23 cellular contexts compared by ENCODE assay signal in genomic region chr17:10744509-10745000, GRCh38. TPM values are rescaled to one million over a fixed set of nuclear protein-coding genes. Genes with fewer than 3 reads are reported as not detected.
DNase-seq lines count a peak whose midpoint lies in the region; ATAC-seq, FAIRE-seq and TF ChIP-seq lines count a peak whose summit lies in the region.
"Had no signal": no experiment of that assay in that cellular context is flagged by ENCODE, and none has a peak within 500 bp of the region (broad histone marks: within the 10 kb centered on the region; RNA-seq: fewer than 3 reads in every experiment).

No MANE protein-coding gene starts in this region.

- TF ChIP-seq POLR2A in HepG2 (IDR thresholded peaks at IDR 0.05; ENCODE audit: insufficient read depth in 1 of 2, low read depth in 2 of 2, low read length in 2 of 2), result no peak

- H3K9ac ChIP-seq in HepG2 (ENCODE audit: insufficient read depth, low read depth, low read length), result no peak overlapping the region

- no peak for ATAC-seq in activated naive CD8-positive, alpha-beta T cell treated with anti-CD3 and anti-CD28 coated beads, Interleukin-2, amount 50 U/mL, for 24 hours
- ATAC-seq in SK-N-SH treated with all-trans-retinoic acid at 6 μM for 48 hours (no peak), HepG2 (peak; percentile 88), left cardiac atrium (no peak), HG02642 (IDR thresholded peaks at IDR 0.05; ENCODE audit: poor library complexity, unreplicated experiment) (no peak), HG03175 (IDR thresholded peaks at IDR 0.05; ENCODE audit: unreplicated experiment) (no peak)

- no peaks in the 10 kb centered on the region for H3K9me3 ChIP-seq in HepG2 (ENCODE audit: low read length)

- DNase-seq in activated naive CD8-positive, alpha-beta T cell treated with anti-CD3 and anti-CD28 coated beads, Interleukin-2, amount 50 U/mL, for 24 hours, result no peak
- DNase-seq in HepG2 (ENCODE audit: low spot score) (peak; percentile 75), type B pancreatic cell (ENCODE audit: extremely low spot score, unreplicated experiment) (no peak), left cardiac atrium (no peak)
- DNase-seq: activated T-cell treated with anti-CD3 and anti-CD28 coated beads, Interleukin-2, amount 50 U/mL, for 24 hours; amniotic stem cell; Calu3; caudate nucleus; HCEC 1CT; MV-4-11; NCI-H2029 treated with DMSO at 0.1 percent for 48 hours; NCI-H524; SHP77 treated with DMSO at 0.1 percent for 48 hours; stimulated activated CD4-positive, alpha-beta T cell treated with anti-CD3 and anti-CD28 coated beads, Interleukin-1b, Interleukin-23, amount 100 ng/mL, for 48 hours had no signal

- intact Hi-C loops in HepG2 (cut with micrococcal nuclease; ENCODE audit: unreplicated experiment) (no loop called here), left cardiac atrium (cut with DNase I) (no loop called here)

- BruUV-seq in HepG2 (replicated peaks; lab: Mats Ljungman, UMichigan), result no TSS peak

- H4K20me1 ChIP-seq in HepG2 (ENCODE audit: insufficient read depth, low read length), result no peaks in the 10 kb centered on the region

- H3K9me3 Mint-ChIP-seq in activated naive CD8-positive, alpha-beta T cell (ENCODE audit: low read depth), result no peaks in the 10 kb centered on the region
- no peaks in the 10 kb centered on the region for H3K9me3 Mint-ChIP-seq in activated naive CD8-positive, alpha-beta T cell treated with anti-CD3 and anti-CD28 coated beads, Interleukin-2, amount 50 U/mL, for 24 hours
- H3K9me3 Mint-ChIP-seq in type B pancreatic cell, result no peaks in the 10 kb centered on the region
- H3K9me3 Mint-ChIP-seq: activated T-cell treated with anti-CD3 and anti-CD28 coated beads, Interleukin-2, amount 50 U/mL, for 24 hours; IgD-negative memory B cell had no signal

- TF ChIP-seq RAD21 in HepG2 (CRISPR knock-in tag; IDR thresholded peaks at IDR 0.05), result no peak

- no peaks in the 10 kb centered on the region for H3K36me3 ChIP-seq in HepG2 (replicated peaks in 1 of 2; ENCODE audit: control insufficient read depth in 1 of 2, insufficient read depth in 2 of 2, low read length in 2 of 2)

- peak; percentile 23 for FAIRE-seq in HepG2 (lab: Jason Lieb, UNC)

- H2AFZ ChIP-seq in HepG2 (ENCODE audit: low read length), result no peak overlapping the region

- POLR2A ChIA-PET in HepG2 (lab: Yijun Ruan, JAX), result no interaction called here

- no peaks in the 10 kb centered on the region for H3K27me3 Mint-ChIP-seq in activated naive CD8-positive, alpha-beta T cell
- H3K27me3 Mint-ChIP-seq in activated naive CD8-positive, alpha-beta T cell treated with anti-CD3 and anti-CD28 coated beads, Interleukin-2, amount 50 U/mL, for 24 hours, result no peaks in the 10 kb centered on the region
- peaks cover 23% of the 10 kb centered on the region for H3K27me3 Mint-ChIP-seq in type B pancreatic cell
- H3K27me3 Mint-ChIP-seq: activated T-cell treated with anti-CD3 and anti-CD28 coated beads, Interleukin-2, amount 50 U/mL, for 24 hours had no signal

- CTCF ChIA-PET in HepG2 (lab: Yijun Ruan, JAX; ENCODE audit: low intra/inter-chr PET ratio, low total read pairs), result no interaction called here

- H3K4me2 ChIP-seq in HepG2 (ENCODE audit: low read depth, low read length), result no peak overlapping the region

- under 1% methylated on average over 7 of the region's 7 CpGs for WGBS in HepG2 (ENCODE audit: low lambda C conversion rate)

- no peaks in the 10 kb centered on the region for H3K79me2 ChIP-seq in HepG2 (ENCODE audit: insufficient read depth, low read length)

- H3K36me3 Mint-ChIP-seq in activated naive CD8-positive, alpha-beta T cell, result no peaks in the 10 kb centered on the region
- no peaks in the 10 kb centered on the region for H3K36me3 Mint-ChIP-seq in activated naive CD8-positive, alpha-beta T cell treated with anti-CD3 and anti-CD28 coated beads, Interleukin-2, amount 50 U/mL, for 24 hours (ENCODE audit: low read depth)
- no peaks in the 10 kb centered on the region for H3K36me3 Mint-ChIP-seq in type B pancreatic cell
- H3K36me3 Mint-ChIP-seq: IgD-negative memory B cell had no signal

- peak overlapping the region; percentile 65 for H3K4me3 Mint-ChIP-seq in activated naive CD8-positive, alpha-beta T cell
- no peak overlapping the region for H3K4me3 Mint-ChIP-seq in activated naive CD8-positive, alpha-beta T cell treated with anti-CD3 and anti-CD28 coated beads, Interleukin-2, amount 50 U/mL, for 24 hours
- peak overlapping the region; percentile 54 for H3K4me3 Mint-ChIP-seq in type B pancreatic cell
- H3K4me3 Mint-ChIP-seq: activated T-cell treated with anti-CD3 and anti-CD28 coated beads, Interleukin-2, amount 50 U/mL, for 24 hours; IgD-negative memory B cell had no signal

- no peak for TF ChIP-seq CTCF in HepG2 (CRISPR knock-in tag; IDR thresholded peaks at IDR 0.05)
- no peak for TF ChIP-seq CTCF in type B pancreatic cell (conservative IDR thresholded peaks at IDR 0.05)

- no peak overlapping the region for H3K27ac ChIP-seq in HepG2 (ENCODE audit: extremely low read length, insufficient read depth, low read length)
- H3K27ac ChIP-seq: HL-60 had no signal

- in situ Hi-C loops in HepG2 (cut with HindIII; ENCODE audit: extremely low pct_ligation_motif_present, low pct_unique_long_range_greater_than_20kb), result no loop called here

- H3K27me3 ChIP-seq in HepG2 (ENCODE audit: control insufficient read depth in 1 of 2, insufficient read depth in 2 of 2, low read length in 2 of 2), result peaks cover 0 to 11% of the 10 kb centered on the region in 2 experiments; a peak in 1 of 5 replicates

- no peak overlapping the region for H3K4me3 ChIP-seq in HepG2 (replicated peaks in 1 of 3; ENCODE audit: insufficient read depth in 1 of 3, low read depth in 2 of 3, low read length in 3 of 3)

- peaks cover 19% of the 10 kb centered on the region for H3K4me1 ChIP-seq in HepG2 (ENCODE audit: insufficient read depth, low read length)

- peaks cover 16% of the 10 kb centered on the region for H3K4me1 Mint-ChIP-seq in activated naive CD8-positive, alpha-beta T cell (ENCODE audit: low read depth)
- peaks cover 8% of the 10 kb centered on the region for H3K4me1 Mint-ChIP-seq in activated naive CD8-positive, alpha-beta T cell treated with anti-CD3 and anti-CD28 coated beads, Interleukin-2, amount 50 U/mL, for 24 hours
- peaks cover 22% of the 10 kb centered on the region for H3K4me1 Mint-ChIP-seq in type B pancreatic cell (ENCODE audit: unreplicated experiment)
- H3K4me1 Mint-ChIP-seq: IgD-negative memory B cell had no signal

- peak overlapping the region; percentile 61 for H3K27ac Mint-ChIP-seq in activated naive CD8-positive, alpha-beta T cell
- no peak overlapping the region for H3K27ac Mint-ChIP-seq in activated naive CD8-positive, alpha-beta T cell treated with anti-CD3 and anti-CD28 coated beads, Interleukin-2, amount 50 U/mL, for 24 hours
- H3K27ac Mint-ChIP-seq in type B pancreatic cell, result peak overlapping the region; percentile 74
- H3K27ac Mint-ChIP-seq: activated T-cell treated with anti-CD3 and anti-CD28 coated beads, Interleukin-2, amount 50 U/mL, for 24 hours; IgD-negative memory B cell had no signal

- TF ChIP-seq EP300 in HepG2 (IDR thresholded peaks at IDR 0.05; ENCODE audit: low read depth in 2 of 2, low read length in 2 of 2) (peak in 1 of 2 experiments; percentile 32; a peak in 1 of 4 replicates), HepG2 (CRISPR knock-in tag; IDR thresholded peaks at IDR 0.05; ENCODE audit: borderline replicate concordance) (no peak)

RNA-seq across cellular contexts. Expression of gene TMEM220, which starts 14.7 kb away (rescaled TPM):
- total RNA-seq in HepG2 (2016; rRNA removed; fragmentation: Illumina TruSeq; extraction: Trizol) (0.73 and 2.2 TPM in 2 replicates), type B pancreatic cell (ENCODE audit: low replicate concordance) (3.8 and 7.6 TPM in 2 replicates), left cardiac atrium (1 to 10 TPM; 7.7 to 8.0 TPM)
- 1.3 and 1.8 TPM in 2 replicates for total RNA-seq in HepG2 (2016; cell fraction: cytosol; rRNA removed; fragmentation: Illumina TruSeq; extraction: Trizol; ENCODE audit: low read depth)
- total RNA-seq in HepG2 (2016; cell fraction: insoluble cytoplasmic fraction; rRNA removed; fragmentation: Illumina TruSeq; extraction: Trizol), result 1.7 and 2.0 TPM in 2 replicates
- 1.8 and 2.3 TPM in 2 replicates for total RNA-seq in HepG2 (2016; cell fraction: membrane; rRNA removed; fragmentation: Illumina TruSeq; extraction: Trizol)
- total RNA-seq in HepG2 (2016; cell fraction: nucleus; rRNA removed; fragmentation: Illumina TruSeq; extraction: Trizol), result 1.0 and 1.6 TPM in 2 replicates
- polyA plus RNA-seq in HepG2 (2011; rRNA removed), result 1.3 and 1.8 TPM in 2 replicates
- polyA plus RNA-seq in HepG2 (2011; cell fraction: cytosol; rRNA removed), result 0.56 and 1.4 TPM in 2 replicates
- polyA plus RNA-seq in HepG2 (2011; cell fraction: nucleus; rRNA removed), result 0.87 and 1.0 TPM in 2 replicates
- 1.2 and 3.6 TPM in 2 replicates for polyA plus RNA-seq in HepG2 (2012)
- 2.8 and 3.3 TPM in 2 replicates for polyA plus RNA-seq in HepG2 (2016; cell fraction: cytosol; fragmentation: Illumina TruSeq; extraction: Trizol; ENCODE audit: low read depth)
- 1.4 and 2.6 TPM in 2 replicates for polyA plus RNA-seq in HepG2 (2016; cell fraction: insoluble cytoplasmic fraction; fragmentation: Illumina TruSeq; extraction: Trizol; ENCODE audit: low read depth)
- polyA plus RNA-seq in HepG2 (2016; cell fraction: membrane; fragmentation: Illumina TruSeq; extraction: Trizol; ENCODE audit: low read depth), result 1.4 and 1.9 TPM in 2 replicates
- 2.5 and 5.7 TPM in 2 replicates for polyA plus RNA-seq in HepG2 (2016; cell fraction: nucleus; fragmentation: Illumina TruSeq; extraction: Trizol; ENCODE audit: insufficient read depth, low read depth)
- 0.50 TPM in 1 of 2 replicates, not detected in the other for polyA minus RNA-seq in HepG2 (2011; rRNA and poly(A)+ RNA removed; ENCODE audit: low replicate concordance)
- 0.26 and 1.3 TPM in 2 replicates for polyA minus RNA-seq in HepG2 (2011; cell fraction: cytosol; rRNA and poly(A)+ RNA removed)
- polyA minus RNA-seq in HepG2 (2011; cell fraction: nucleus; rRNA and poly(A)+ RNA removed), result 0.64 and 1.4 TPM in 2 replicates
- total RNA-seq: Calu3 had no signal

RNA-seq across cellular contexts. Expression of gene ADPRM, which starts 47.2 kb away (rescaled TPM):
- total RNA-seq in HepG2 (2016; rRNA removed; fragmentation: Illumina TruSeq; extraction: Trizol) (5.6 and 5.9 TPM in 2 replicates), type B pancreatic cell (ENCODE audit: low replicate concordance) (7.8 and 9.7 TPM in 2 replicates), left cardiac atrium (1 to 10 TPM; 3.7 to 5.2 TPM)
- total RNA-seq in HepG2 (2016; cell fraction: cytosol; rRNA removed; fragmentation: Illumina TruSeq; extraction: Trizol; ENCODE audit: low read depth), result 2.8 and 3.3 TPM in 2 replicates
- total RNA-seq in HepG2 (2016; cell fraction: insoluble cytoplasmic fraction; rRNA removed; fragmentation: Illumina TruSeq; extraction: Trizol), result 4.9 and 6.3 TPM in 2 replicates
- 6.2 and 6.3 TPM in 2 replicates for total RNA-seq in HepG2 (2016; cell fraction: membrane; rRNA removed; fragmentation: Illumina TruSeq; extraction: Trizol)
- 3.9 and 4.2 TPM in 2 replicates for total RNA-seq in HepG2 (2016; cell fraction: nucleus; rRNA removed; fragmentation: Illumina TruSeq; extraction: Trizol)
- 7.9 and 10.8 TPM in 2 replicates for polyA plus RNA-seq in HepG2 (2011; rRNA removed)
- polyA plus RNA-seq in HepG2 (2011; cell fraction: cytosol; rRNA removed), result 5.5 and 8.7 TPM in 2 replicates
- polyA plus RNA-seq in HepG2 (2011; cell fraction: nucleus; rRNA removed), result 2.3 and 3.2 TPM in 2 replicates
- 10.1 and 12.1 TPM in 2 replicates for polyA plus RNA-seq in HepG2 (2012)
- 2.8 and 3.1 TPM in 2 replicates for polyA plus RNA-seq in HepG2 (2016; cell fraction: cytosol; fragmentation: Illumina TruSeq; extraction: Trizol; ENCODE audit: low read depth)
- 6.1 and 6.3 TPM in 2 replicates for polyA plus RNA-seq in HepG2 (2016; cell fraction: insoluble cytoplasmic fraction; fragmentation: Illumina TruSeq; extraction: Trizol; ENCODE audit: low read depth)
- 5.4 and 5.6 TPM in 2 replicates for polyA plus RNA-seq in HepG2 (2016; cell fraction: membrane; fragmentation: Illumina TruSeq; extraction: Trizol; ENCODE audit: low read depth)
- polyA plus RNA-seq in HepG2 (2016; cell fraction: nucleus; fragmentation: Illumina TruSeq; extraction: Trizol; ENCODE audit: insufficient read depth, low read depth), result 3.6 and 4.3 TPM in 2 replicates
- polyA minus RNA-seq in HepG2 (2011; rRNA and poly(A)+ RNA removed; ENCODE audit: low replicate concordance), result 5.1 and 6.9 TPM in 2 replicates
- 3.3 and 4.0 TPM in 2 replicates for polyA minus RNA-seq in HepG2 (2011; cell fraction: cytosol; rRNA and poly(A)+ RNA removed)
- polyA minus RNA-seq in HepG2 (2011; cell fraction: nucleus; rRNA and poly(A)+ RNA removed), result 9.0 and 14.3 TPM in 2 replicates

RNA-seq across cellular contexts. Expression of gene SCO1, which starts 47.2 kb away (rescaled TPM):
- total RNA-seq in HepG2 (2016; rRNA removed; fragmentation: Illumina TruSeq; extraction: Trizol) (50.3 and 69.5 TPM in 2 replicates), type B pancreatic cell (ENCODE audit: low replicate concordance) (34.4 and 35.1 TPM in 2 replicates), left cardiac atrium (10 to 100 TPM; 26.9 to 27.1 TPM)
- 3.1 and 4.2 TPM in 2 replicates for total RNA-seq in HepG2 (2016; cell fraction: cytosol; rRNA removed; fragmentation: Illumina TruSeq; extraction: Trizol; ENCODE audit: low read depth)
- total RNA-seq in HepG2 (2016; cell fraction: insoluble cytoplasmic fraction; rRNA removed; fragmentation: Illumina TruSeq; extraction: Trizol), result 51.9 and 71.9 TPM in 2 replicates
- 10.6 and 11.3 TPM in 2 replicates for total RNA-seq in HepG2 (2016; cell fraction: membrane; rRNA removed; fragmentation: Illumina TruSeq; extraction: Trizol)
- 32.1 and 34.3 TPM in 2 replicates for total RNA-seq in HepG2 (2016; cell fraction: nucleus; rRNA removed; fragmentation: Illumina TruSeq; extraction: Trizol)
- polyA plus RNA-seq in HepG2 (2011; rRNA removed), result 11.0 and 11.4 TPM in 2 replicates
- 8.5 and 10.4 TPM in 2 replicates for polyA plus RNA-seq in HepG2 (2011; cell fraction: cytosol; rRNA removed)
- 9.3 and 11.8 TPM in 2 replicates for polyA plus RNA-seq in HepG2 (2011; cell fraction: nucleus; rRNA removed)
- 12.4 and 14.8 TPM in 2 replicates for polyA plus RNA-seq in HepG2 (2012)
- polyA plus RNA-seq in HepG2 (2016; cell fraction: cytosol; fragmentation: Illumina TruSeq; extraction: Trizol; ENCODE audit: low read depth), result 4.1 and 4.2 TPM in 2 replicates
- polyA plus RNA-seq in HepG2 (2016; cell fraction: insoluble cytoplasmic fraction; fragmentation: Illumina TruSeq; extraction: Trizol; ENCODE audit: low read depth), result 56.4 and 64.1 TPM in 2 replicates
- 7.3 TPM in 2 replicates for polyA plus RNA-seq in HepG2 (2016; cell fraction: membrane; fragmentation: Illumina TruSeq; extraction: Trizol; ENCODE audit: low read depth)
- 35.9 and 42.3 TPM in 2 replicates for polyA plus RNA-seq in HepG2 (2016; cell fraction: nucleus; fragmentation: Illumina TruSeq; extraction: Trizol; ENCODE audit: insufficient read depth, low read depth)
- polyA minus RNA-seq in HepG2 (2011; rRNA and poly(A)+ RNA removed; ENCODE audit: low replicate concordance), result 15.5 and 28.5 TPM in 2 replicates
- 7.4 and 12.4 TPM in 2 replicates for polyA minus RNA-seq in HepG2 (2011; cell fraction: cytosol; rRNA and poly(A)+ RNA removed)
- 28.8 and 30.6 TPM in 2 replicates for polyA minus RNA-seq in HepG2 (2011; cell fraction: nucleus; rRNA and poly(A)+ RNA removed)

RNA-seq across cellular contexts. Expression of gene TMEM238L, which starts 59.3 kb away (rescaled TPM):
- total RNA-seq in HepG2 (2016; rRNA removed; fragmentation: Illumina TruSeq; extraction: Trizol), result not detected in 2 replicates
- total RNA-seq in HepG2 (2016; cell fraction: cytosol; rRNA removed; fragmentation: Illumina TruSeq; extraction: Trizol; ENCODE audit: low read depth), result not detected in 2 replicates
- not detected in 2 replicates for total RNA-seq in HepG2 (2016; cell fraction: insoluble cytoplasmic fraction; rRNA removed; fragmentation: Illumina TruSeq; extraction: Trizol)
- total RNA-seq in HepG2 (2016; cell fraction: membrane; rRNA removed; fragmentation: Illumina TruSeq; extraction: Trizol), result not detected in 2 replicates
- total RNA-seq in HepG2 (2016; cell fraction: nucleus; rRNA removed; fragmentation: Illumina TruSeq; extraction: Trizol), result not detected in 2 replicates
- polyA plus RNA-seq in HepG2 (2011; rRNA removed), result not detected in 2 replicates
- not detected in 2 replicates for polyA plus RNA-seq in HepG2 (2011; cell fraction: cytosol; rRNA removed)
- not detected in 2 replicates for polyA plus RNA-seq in HepG2 (2011; cell fraction: nucleus; rRNA removed)
- not detected in 2 replicates for polyA plus RNA-seq in HepG2 (2012)
- polyA plus RNA-seq in HepG2 (2016; cell fraction: cytosol; fragmentation: Illumina TruSeq; extraction: Trizol; ENCODE audit: low read depth), result not detected in 2 replicates
- not detected in 2 replicates for polyA plus RNA-seq in HepG2 (2016; cell fraction: insoluble cytoplasmic fraction; fragmentation: Illumina TruSeq; extraction: Trizol; ENCODE audit: low read depth)
- polyA plus RNA-seq in HepG2 (2016; cell fraction: membrane; fragmentation: Illumina TruSeq; extraction: Trizol; ENCODE audit: low read depth), result not detected in 2 replicates
- polyA plus RNA-seq in HepG2 (2016; cell fraction: nucleus; fragmentation: Illumina TruSeq; extraction: Trizol; ENCODE audit: insufficient read depth, low read depth), result not detected in 2 replicates
- not detected in 2 replicates for polyA minus RNA-seq in HepG2 (2011; rRNA and poly(A)+ RNA removed; ENCODE audit: low replicate concordance)
- polyA minus RNA-seq in HepG2 (2011; cell fraction: cytosol; rRNA and poly(A)+ RNA removed), result not detected in 2 replicates
- polyA minus RNA-seq in HepG2 (2011; cell fraction: nucleus; rRNA and poly(A)+ RNA removed), result not detected in 2 replicates
- not detected in 2 replicates for total RNA-seq in type B pancreatic cell (ENCODE audit: low replicate concordance)
- total RNA-seq in left cardiac atrium, result not detected
- total RNA-seq: Calu3; osteocyte; subcutaneous adipose tissue; T-helper 2 cell treated with Interferon-gamma antibody and Interleukin-4, amounts not matched to agents 100 ng/mL and 5 ng/mL, for 36 hours had no signal
- polyA plus RNA-seq: IgD-negative memory B cell had no signal
